10 cellular contexts compared by ENCODE assay signal in the genomic region with DNA sequence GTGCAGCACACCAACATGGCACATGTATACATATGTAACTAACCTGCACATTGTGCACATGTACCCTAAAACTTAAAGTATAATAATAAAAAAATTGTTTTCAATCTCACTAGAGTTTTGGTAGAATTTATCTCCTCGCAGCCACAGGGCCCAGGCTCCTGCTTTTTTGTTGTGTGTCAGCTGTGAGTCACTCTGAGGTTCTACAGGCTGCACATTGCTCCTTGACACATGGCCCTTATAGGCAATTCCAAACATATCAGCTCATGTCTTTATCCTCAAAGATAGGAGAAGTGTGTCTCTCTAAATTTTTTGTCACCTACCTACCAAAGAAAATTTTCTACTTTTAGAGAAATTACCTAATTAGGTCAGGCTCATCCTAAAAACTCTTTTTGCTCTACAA.
"Had no signal": no experiment of that assay in that cellular context is flagged by ENCODE, and none has a peak within 500 bp of the region (broad histone marks: within the 10 kb centered on the region; RNA-seq: fewer than 3 reads in every experiment).

No MANE protein-coding gene starts in this region.

- H3K27me3 ChIP-seq: cardiac muscle cell, esophagus squamous epithelium, hepatocyte, pancreas, vagina had no signal

- H3K36me3 ChIP-seq: cardiac muscle cell, esophagus squamous epithelium, lower lobe of right lung, pancreas, vagina had no signal

- FAIRE-seq: pancreas, TTC549 had no signal

- H3K4me3 ChIP-seq: cardiac muscle cell, esophagus squamous epithelium, hepatocyte, lower lobe of right lung, pancreas, vagina had no signal

- DNase-seq: amygdala, esophagus squamous epithelium, lower lobe of right lung, naive B cell, pancreas, T-helper 1 cell had no signal
